ENCODE assay signal across 11 cellular contexts in genomic region chr3:170420307-170420821, GRCh38. TPM values are rescaled to one million over a fixed set of nuclear protein-coding genes. Genes with fewer than 3 reads are reported as not detected.
DNase-seq lines count a peak whose midpoint lies in the region; ATAC-seq and TF ChIP-seq lines count a peak whose summit lies in the region.
"Had no signal": no experiment of that assay in that cellular context is flagged by ENCODE, and none has a peak within 500 bp of the region (broad histone marks: within the 10 kb centered on the region; RNA-seq: fewer than 3 reads in every experiment).

No MANE protein-coding gene starts in this region.

- ATAC-seq in HG03097 (IDR thresholded peaks at IDR 0.05; ENCODE audit: low FRiP score, unreplicated experiment) (no peak), HG02571 (IDR thresholded peaks at IDR 0.05; ENCODE audit: unreplicated experiment) (no peak)
- no peak for ATAC-seq in stimulated activated naive CD8-positive, alpha-beta T cell treated with anti-CD3 and anti-CD28 coated beads, Interleukin-15, Interleukin-2, amounts not matched to agents 100 U/mL and 50 U/mL, for 24 hours

- peaks cover 3 to 11% (median 10%) of the 10 kb centered on the region in 3 donors for H3K27me3 Mint-ChIP-seq in immature natural killer cell (ENCODE audit: low read depth in 3 of 3)

- peaks cover 13 to 15% of the 10 kb centered on the region in 2 donors for H3K4me1 Mint-ChIP-seq in immature natural killer cell

- no peaks in the 10 kb centered on the region for H3K36me3 Mint-ChIP-seq in immature natural killer cell

- no peaks in the 10 kb centered on the region for H3K9me3 Mint-ChIP-seq in immature natural killer cell

- H3K4me1 ChIP-seq in skeletal muscle satellite cell (ENCODE audit: control insufficient read depth, insufficient read depth, low read length), result peaks cover 12% of the 10 kb centered on the region

- DNase-seq in HFF-Myc (ENCODE audit: extremely low read depth, low read depth), result no peak
- no peak for DNase-seq in brain microvascular endothelial cell
- no peak for DNase-seq in immature natural killer cell
- no peak for DNase-seq in stimulated activated naive CD8-positive, alpha-beta T cell treated with anti-CD3 and anti-CD28 coated beads, Interleukin-15, Interleukin-2, amounts not matched to agents 100 U/mL and 50 U/mL, for 24 hours
- no peak for DNase-seq in pons (ENCODE audit: low spot score)
- DNase-seq: cerebellar nuclear complex had no signal

- H3K4me2 ChIP-seq in skeletal muscle satellite cell (ENCODE audit: low read length), result peak overlapping the region; percentile 92

- in situ Hi-C loops in brain microvascular endothelial cell (cut with HindIII; ENCODE audit: low pct_ligation_motif_present, low sequenced_read_pairs), result no loop called here

- H3K4me3 ChIP-seq in HFF-Myc (replicated peaks; ENCODE audit: low read depth, low read length), result peak overlapping the region; percentile 50
- H3K4me3 ChIP-seq in brain microvascular endothelial cell (ENCODE audit: low read depth, low read length), result peak overlapping the region; percentile 72
- H3K4me3 ChIP-seq in skeletal muscle satellite cell (ENCODE audit: low read length), result no peak overlapping the region

- peak overlapping the region; percentile 56 for H3K27ac ChIP-seq in brain microvascular endothelial cell
- H3K27ac ChIP-seq: HL-60, neutrophil had no signal

- TF ChIP-seq CTCF in HFF-Myc (IDR thresholded peaks at IDR 0.05; ENCODE audit: low read depth, low read length, missing control alignments) (no peak), brain microvascular endothelial cell (IDR thresholded peaks at IDR 0.05; ENCODE audit: low read depth, low read length, missing control alignments) (no peak)

- H3K27ac Mint-ChIP-seq in immature natural killer cell, result no peak overlapping the region

- H3K9ac ChIP-seq in skeletal muscle satellite cell (ENCODE audit: low read depth, low read length), result no peak overlapping the region

- H3K9me3 ChIP-seq in skeletal muscle satellite cell (replicated peaks; ENCODE audit: low read length), result no peaks in the 10 kb centered on the region
- H3K9me3 ChIP-seq: neutrophil had no signal

- no peaks in the 10 kb centered on the region for H3K27me3 ChIP-seq in brain microvascular endothelial cell (replicated peaks)
- H3K27me3 ChIP-seq in skeletal muscle satellite cell (ENCODE audit: control insufficient read depth, insufficient read depth, low read length), result peaks cover 5% of the 10 kb centered on the region

- H3K4me3 Mint-ChIP-seq in immature natural killer cell, result peak overlapping the region in 4 of 5 donors; percentile 31 to 65 (median 51)

- H3K36me3 ChIP-seq in brain microvascular endothelial cell (replicated peaks) (peaks cover 17% of the 10 kb centered on the region), skeletal muscle satellite cell (ENCODE audit: insufficient read depth, low read length) (no peaks in the 10 kb centered on the region)
- H3K36me3 ChIP-seq: neutrophil had no signal

RNA-seq across cellular contexts. Expression of gene CLDN11, which starts 1.7 kb away (rescaled TPM):
- polyA plus RNA-seq in immature natural killer cell, result not detected
- total RNA-seq in skeletal muscle satellite cell (2012; rRNA removed), result 286 and 615 TPM in 2 replicates
